Comparison of ENCODE assay signal across 1 cellular context in the genomic region with DNA sequence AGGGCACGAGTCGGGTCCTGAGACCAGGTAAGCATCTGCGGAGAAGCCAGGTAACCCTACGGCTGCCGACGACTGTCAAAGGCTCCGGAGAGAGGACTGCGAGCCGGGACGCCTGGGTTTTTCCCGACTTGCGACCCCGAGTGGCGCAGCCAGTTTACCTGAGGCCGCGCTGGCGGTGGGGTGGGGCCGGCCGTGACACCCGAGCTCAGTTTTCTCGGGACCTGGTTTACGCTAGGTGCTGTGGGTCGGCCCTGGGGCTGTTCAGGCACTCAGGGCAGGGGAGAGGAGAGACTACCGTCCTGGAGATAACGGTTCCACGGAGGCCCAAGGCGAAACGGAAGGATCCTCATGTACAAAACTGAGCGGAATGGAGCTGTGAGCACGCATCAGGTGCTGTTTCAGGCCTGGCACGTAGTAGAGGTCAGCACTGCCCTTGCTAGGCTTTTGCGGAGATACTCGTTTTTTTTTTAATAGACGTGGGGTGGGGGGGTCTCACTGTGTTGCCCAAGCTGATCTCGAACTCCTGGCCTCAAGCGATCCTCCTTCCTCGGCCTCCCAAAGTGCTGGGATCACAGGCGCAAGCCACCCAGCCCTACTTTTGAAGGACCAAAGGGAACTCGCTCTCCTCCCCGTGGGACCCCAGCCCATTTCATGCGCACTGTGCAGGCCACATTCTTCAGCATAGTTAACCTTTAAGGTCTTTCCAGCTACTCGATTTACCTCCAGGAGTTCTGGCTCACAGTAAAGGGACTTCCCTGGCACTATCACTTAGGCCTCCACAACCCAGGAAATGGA.
TF ChIP-seq lines count a peak whose summit lies in the region.

No MANE protein-coding gene starts in this region.

TF ChIP-seq in K562, 482 proteins besides CTCF, POLR2A, EP300 and RAD21 (continued from another document and continues in another):
- TF ChIP-seq ZBTB40 (IDR thresholded peaks at IDR 0.05) (peak; percentile 17; the same call in 1 of the 2 replicates), ZBTB40 (CRISPR knock-in tag; IDR thresholded peaks at IDR 0.05) (no peak), PRMT5 (CRISPR knock-in tag; IDR thresholded peaks at IDR 0.05) (no peak), CBX8 (IDR thresholded peaks at IDR 0.05; ENCODE audit: borderline replicate concordance, extremely low read depth, low read depth, low read length, poor library complexity, severe bottlenecking) (no peak), ZNF696 (CRISPR knock-in tag; conservative IDR thresholded peaks at IDR 0.05) (no peak), ZC3H4 (CRISPR knock-in tag; IDR thresholded peaks at IDR 0.05; ENCODE audit: borderline replicate concordance) (peak; percentile 80; the same call in 1 of the 2 replicates), CBFA2T2 (conservative IDR thresholded peaks at IDR 0.05) (no peak), MIER1 (IDR thresholded peaks at IDR 0.05; ENCODE audit: low read depth) (no peak; the same call in 1 of the 2 replicates), ZFP36 (IDR thresholded peaks at IDR 0.05; ENCODE audit: low read depth, low read length, partially characterized antibody) (peak; percentile 15), YBX1 (IDR thresholded peaks at IDR 0.05) (no peak), ZNF316 (IDR thresholded peaks at IDR 0.05) (no peak), ATF7 (IDR thresholded peaks at IDR 0.05) (no peak), RBFOX2 (IDR thresholded peaks at IDR 0.05; ENCODE audit: low read depth, low read length) (no peak), TARDBP (IDR thresholded peaks at IDR 0.05) (peak; percentile 62; the same call in 1 of the 2 replicates), ZBTB1 (CRISPR knock-in tag; IDR thresholded peaks at IDR 0.05; ENCODE audit: borderline replicate concordance, low read depth) (no peak), BMI1 (IDR thresholded peaks at IDR 0.05; ENCODE audit: low read length) (no peak), SNIP1 (IDR thresholded peaks at IDR 0.05; ENCODE audit: low read depth) (no peak), ERF (CRISPR knock-in tag; IDR thresholded peaks at IDR 0.05) (0 out of 2 replicates have a peak, but pooled peaks have one; percentile 17), FUS (optimal IDR thresholded peaks at IDR 0.05; ENCODE audit: low read depth, low read length) (no peak), FOXJ2 (tag; IDR thresholded peaks at IDR 0.05) (no peak), ZEB2 (IDR thresholded peaks at IDR 0.05) (peak; percentile 71; the same call in 1 of the 2 replicates), RBBP5 (IDR thresholded peaks at IDR 0.05; ENCODE audit: borderline replicate concordance, insufficient read depth, low read length, poor library complexity, severe bottlenecking) (peak; percentile 73), SIN3A (IDR thresholded peaks at IDR 0.05; ENCODE audit: borderline replicate concordance in 2 of 2, control insufficient read depth in 1 of 2, low read depth in 2 of 2, low read length in 2 of 2) (peak in 1 of 2 experiments; percentile 16; a peak in 1 of 4 replicates), PHF8 (IDR thresholded peaks at IDR 0.05; ENCODE audit: borderline replicate concordance, low read length) (peak; percentile 60; the same call in 1 of the 2 replicates)
- TF ChIP-seq, protein P1, sequence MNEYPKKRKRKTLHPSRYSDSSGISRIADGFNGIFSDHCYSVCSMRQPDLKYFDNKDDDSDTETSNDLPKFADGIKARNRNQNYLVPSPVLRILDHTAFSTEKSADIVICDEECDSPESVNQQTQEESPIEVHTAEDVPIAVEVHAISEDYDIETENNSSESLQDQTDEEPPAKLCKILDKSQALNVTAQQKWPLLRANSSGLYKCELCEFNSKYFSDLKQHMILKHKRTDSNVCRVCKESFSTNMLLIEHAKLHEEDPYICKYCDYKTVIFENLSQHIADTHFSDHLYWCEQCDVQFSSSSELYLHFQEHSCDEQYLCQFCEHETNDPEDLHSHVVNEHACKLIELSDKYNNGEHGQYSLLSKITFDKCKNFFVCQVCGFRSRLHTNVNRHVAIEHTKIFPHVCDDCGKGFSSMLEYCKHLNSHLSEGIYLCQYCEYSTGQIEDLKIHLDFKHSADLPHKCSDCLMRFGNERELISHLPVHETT (CRISPR knock-in tag; conservative IDR thresholded peaks at IDR 0.05 in 1 of 2, IDR thresholded peaks at IDR 0.05 in 1 of 2): no peak
- TF ChIP-seq, protein P2, sequence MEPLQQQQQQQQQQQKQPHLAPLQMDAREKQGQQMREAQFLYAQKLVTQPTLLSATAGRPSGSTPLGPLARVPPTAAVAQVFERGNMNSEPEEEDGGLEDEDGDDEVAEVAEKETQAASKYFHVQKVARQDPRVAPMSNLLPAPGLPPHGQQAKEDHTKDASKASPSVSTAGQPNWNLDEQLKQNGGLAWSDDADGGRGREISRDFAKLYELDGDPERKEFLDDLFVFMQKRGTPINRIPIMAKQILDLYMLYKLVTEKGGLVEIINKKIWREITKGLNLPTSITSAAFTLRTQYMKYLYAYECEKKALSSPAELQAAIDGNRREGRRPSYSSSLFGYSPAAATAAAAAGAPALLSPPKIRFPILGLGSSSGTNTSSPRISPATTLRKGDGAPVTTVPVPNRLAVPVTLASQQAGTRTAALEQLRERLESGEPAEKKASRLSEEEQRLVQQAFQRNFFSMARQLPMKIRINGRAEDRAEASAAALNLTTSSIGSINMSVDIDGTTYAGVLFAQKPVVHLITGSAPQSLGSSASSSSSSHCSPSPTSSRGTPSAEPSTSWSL (CRISPR knock-in tag; IDR thresholded peaks at IDR 0.05; ENCODE audit: borderline replicate concordance): peak; percentile 44; the same call in 1 of the 2 replicates
- TF ChIP-seq, protein P3, sequence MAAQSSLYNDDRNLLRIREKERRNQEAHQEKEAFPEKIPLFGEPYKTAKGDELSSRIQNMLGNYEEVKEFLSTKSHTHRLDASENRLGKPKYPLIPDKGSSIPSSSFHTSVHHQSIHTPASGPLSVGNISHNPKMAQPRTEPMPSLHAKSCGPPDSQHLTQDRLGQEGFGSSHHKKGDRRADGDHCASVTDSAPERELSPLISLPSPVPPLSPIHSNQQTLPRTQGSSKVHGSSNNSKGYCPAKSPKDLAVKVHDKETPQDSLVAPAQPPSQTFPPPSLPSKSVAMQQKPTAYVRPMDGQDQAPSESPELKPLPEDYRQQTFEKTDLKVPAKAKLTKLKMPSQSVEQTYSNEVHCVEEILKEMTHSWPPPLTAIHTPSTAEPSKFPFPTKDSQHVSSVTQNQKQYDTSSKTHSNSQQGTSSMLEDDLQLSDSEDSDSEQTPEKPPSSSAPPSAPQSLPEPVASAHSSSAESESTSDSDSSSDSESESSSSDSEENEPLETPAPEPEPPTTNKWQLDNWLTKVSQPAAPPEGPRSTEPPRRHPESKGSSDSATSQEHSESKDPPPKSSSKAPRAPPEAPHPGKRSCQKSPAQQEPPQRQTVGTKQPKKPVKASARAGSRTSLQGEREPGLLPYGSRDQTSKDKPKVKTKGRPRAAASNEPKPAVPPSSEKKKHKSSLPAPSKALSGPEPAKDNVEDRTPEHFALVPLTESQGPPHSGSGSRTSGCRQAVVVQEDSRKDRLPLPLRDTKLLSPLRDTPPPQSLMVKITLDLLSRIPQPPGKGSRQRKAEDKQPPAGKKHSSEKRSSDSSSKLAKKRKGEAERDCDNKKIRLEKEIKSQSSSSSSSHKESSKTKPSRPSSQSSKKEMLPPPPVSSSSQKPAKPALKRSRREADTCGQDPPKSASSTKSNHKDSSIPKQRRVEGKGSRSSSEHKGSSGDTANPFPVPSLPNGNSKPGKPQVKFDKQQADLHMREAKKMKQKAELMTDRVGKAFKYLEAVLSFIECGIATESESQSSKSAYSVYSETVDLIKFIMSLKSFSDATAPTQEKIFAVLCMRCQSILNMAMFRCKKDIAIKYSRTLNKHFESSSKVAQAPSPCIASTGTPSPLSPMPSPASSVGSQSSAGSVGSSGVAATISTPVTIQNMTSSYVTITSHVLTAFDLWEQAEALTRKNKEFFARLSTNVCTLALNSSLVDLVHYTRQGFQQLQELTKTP (IDR thresholded peaks at IDR 0.05; ENCODE audit: low read depth in 1 of 2, partially characterized antibody in 2 of 2): peak; percentile 8 to 19
- TF ChIP-seq, protein P4, sequence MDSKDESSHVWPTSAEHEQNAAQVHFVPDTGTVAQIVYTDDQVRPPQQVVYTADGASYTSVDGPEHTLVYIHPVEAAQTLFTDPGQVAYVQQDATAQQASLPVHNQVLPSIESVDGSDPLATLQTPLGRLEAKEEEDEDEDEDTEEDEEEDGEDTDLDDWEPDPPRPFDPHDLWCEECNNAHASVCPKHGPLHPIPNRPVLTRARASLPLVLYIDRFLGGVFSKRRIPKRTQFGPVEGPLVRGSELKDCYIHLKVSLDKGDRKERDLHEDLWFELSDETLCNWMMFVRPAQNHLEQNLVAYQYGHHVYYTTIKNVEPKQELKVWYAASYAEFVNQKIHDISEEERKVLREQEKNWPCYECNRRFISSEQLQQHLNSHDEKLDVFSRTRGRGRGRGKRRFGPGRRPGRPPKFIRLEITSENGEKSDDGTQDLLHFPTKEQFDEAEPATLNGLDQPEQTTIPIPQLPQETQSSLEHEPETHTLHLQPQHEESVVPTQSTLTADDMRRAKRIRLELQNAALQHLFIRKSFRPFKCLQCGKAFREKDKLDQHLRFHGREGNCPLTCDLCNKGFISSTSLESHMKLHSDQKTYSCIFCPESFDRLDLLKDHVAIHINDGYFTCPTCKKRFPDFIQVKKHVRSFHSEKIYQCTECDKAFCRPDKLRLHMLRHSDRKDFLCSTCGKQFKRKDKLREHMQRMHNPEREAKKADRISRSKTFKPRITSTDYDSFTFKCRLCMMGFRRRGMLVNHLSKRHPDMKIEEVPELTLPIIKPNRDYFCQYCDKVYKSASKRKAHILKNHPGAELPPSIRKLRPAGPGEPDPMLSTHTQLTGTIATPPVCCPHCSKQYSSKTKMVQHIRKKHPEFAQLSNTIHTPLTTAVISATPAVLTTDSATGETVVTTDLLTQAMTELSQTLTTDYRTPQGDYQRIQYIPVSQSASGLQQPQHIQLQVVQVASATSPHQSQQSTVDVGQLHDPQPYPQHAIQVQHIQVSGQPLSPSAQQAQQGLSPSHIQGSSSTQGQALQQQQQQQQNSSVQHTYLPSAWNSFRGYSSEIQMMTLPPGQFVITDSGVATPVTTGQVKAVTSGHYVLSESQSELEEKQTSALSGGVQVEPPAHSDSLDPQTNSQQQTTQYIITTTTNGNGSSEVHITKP (IDR thresholded peaks at IDR 0.05; ENCODE audit: partially characterized antibody): no peak
- TF ChIP-seq, protein P5, sequence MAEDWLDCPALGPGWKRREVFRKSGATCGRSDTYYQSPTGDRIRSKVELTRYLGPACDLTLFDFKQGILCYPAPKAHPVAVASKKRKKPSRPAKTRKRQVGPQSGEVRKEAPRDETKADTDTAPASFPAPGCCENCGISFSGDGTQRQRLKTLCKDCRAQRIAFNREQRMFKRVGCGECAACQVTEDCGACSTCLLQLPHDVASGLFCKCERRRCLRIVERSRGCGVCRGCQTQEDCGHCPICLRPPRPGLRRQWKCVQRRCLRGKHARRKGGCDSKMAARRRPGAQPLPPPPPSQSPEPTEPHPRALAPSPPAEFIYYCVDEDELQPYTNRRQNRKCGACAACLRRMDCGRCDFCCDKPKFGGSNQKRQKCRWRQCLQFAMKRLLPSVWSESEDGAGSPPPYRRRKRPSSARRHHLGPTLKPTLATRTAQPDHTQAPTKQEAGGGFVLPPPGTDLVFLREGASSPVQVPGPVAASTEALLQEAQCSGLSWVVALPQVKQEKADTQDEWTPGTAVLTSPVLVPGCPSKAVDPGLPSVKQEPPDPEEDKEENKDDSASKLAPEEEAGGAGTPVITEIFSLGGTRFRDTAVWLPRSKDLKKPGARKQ (CRISPR knock-in tag; IDR thresholded peaks at IDR 0.05): no peak
